Comparison of ENCODE assay signal across 8 cellular contexts in genomic region chr17:82023447-82024241, GRCh38. TPM values are rescaled to one million over a fixed set of nuclear protein-coding genes. Genes with fewer than 3 reads are reported as not detected.
DNase-seq lines count a peak whose midpoint lies in the region; ATAC-seq, FAIRE-seq and TF ChIP-seq lines count a peak whose summit lies in the region.

No MANE protein-coding gene starts in this region.

- ATAC-seq in HG03060 (IDR thresholded peaks at IDR 0.05; ENCODE audit: low read depth, unreplicated experiment): peak; percentile 7

- H3K4me1 Mint-ChIP-seq in endothelial cell (ENCODE audit: unreplicated experiment) (peaks cover 5% of the 10 kb centered on the region), nephron progenitor cell (peaks cover 26% of the 10 kb centered on the region)

- H3K27ac Mint-ChIP-seq in endothelial cell (ENCODE audit: unreplicated experiment) (no peak overlapping the region), nephron progenitor cell (no peak overlapping the region)

- H3K9me3 Mint-ChIP-seq in endothelial cell (ENCODE audit: unreplicated experiment) (no peaks in the 10 kb centered on the region), nephron progenitor cell (no peaks in the 10 kb centered on the region)

- no peak for FAIRE-seq in HTR-8/SVneo (lab: Jason Lieb, UNC)

- DNase-seq in activated gamma-delta T cell (lab: John Stamatoyannopoulos, UW) (peak; percentile 49), activated gamma-delta T cell treated with Interleukin-2 at 50 U/mL for 16 hours (no peak), SK-MEL-5 (ENCODE audit: low read depth, low spot score) (peak; percentile 31), endothelial cell (ENCODE audit: low spot score) (peak; percentile 33), nephron progenitor cell (peak; percentile 47), HTR-8/SVneo (ENCODE audit: insufficient read length, low spot score) (no peak), COR-L47 (lab: John Stamatoyannopoulos, UW) (no peak)

- peaks cover 7% of the 10 kb centered on the region for H3K27me3 Mint-ChIP-seq in endothelial cell (ENCODE audit: unreplicated experiment)
- H3K27me3 Mint-ChIP-seq in nephron progenitor cell (ENCODE audit: low read depth, poor library complexity): peaks cover 3% of the 10 kb centered on the region

- H3K4me3 Mint-ChIP-seq in endothelial cell (ENCODE audit: unreplicated experiment) (peak overlapping the region; percentile 81), nephron progenitor cell (peak overlapping the region; percentile 80)

- TF ChIP-seq CTCF in endothelial cell (IDR thresholded peaks at IDR 0.05; ENCODE audit: unreplicated experiment) (no peak), nephron progenitor cell (IDR thresholded peaks at IDR 0.05) (no peak)

- in situ Hi-C loops in SK-MEL-5 (cut with HindIII; ENCODE audit: low pct_unique_long_range_greater_than_20kb, low sequenced_read_pairs): no loop called here

- peaks cover 2% of the 10 kb centered on the region for H3K36me3 Mint-ChIP-seq in endothelial cell (ENCODE audit: low read depth, unreplicated experiment)
- H3K36me3 Mint-ChIP-seq in nephron progenitor cell (ENCODE audit: low read depth): no peaks in the 10 kb centered on the region

RNA-seq across cellular contexts. Expression of gene LRRC45, which starts 0.5 kb away (rescaled TPM):
- total RNA-seq in SK-MEL-5 (2014; rRNA removed; shearing (Covaris generic)): 33.7 and 40.4 TPM in 2 replicates
- polyA plus RNA-seq in SK-MEL-5 (2015; cell fraction: cytosol; rRNA removed): 32.6 and 37.4 TPM in 2 replicates
- 312 and 322 TPM in 2 replicates for polyA plus RNA-seq in SK-MEL-5 (2015; cell fraction: nucleus; rRNA removed)
- total RNA-seq in endothelial cell (ENCODE audit: unreplicated experiment): 12.2 TPM

RNA-seq across cellular contexts. Expression of gene CENPX, which starts 1.0 kb away (rescaled TPM):
- 130 and 134 TPM in 2 replicates for total RNA-seq in SK-MEL-5 (2014; rRNA removed; shearing (Covaris generic))
- 135 and 199 TPM in 2 replicates for polyA plus RNA-seq in SK-MEL-5 (2015; cell fraction: cytosol; rRNA removed)
- 308 and 335 TPM in 2 replicates for polyA plus RNA-seq in SK-MEL-5 (2015; cell fraction: nucleus; rRNA removed)
- 42.9 TPM for total RNA-seq in endothelial cell (ENCODE audit: unreplicated experiment)

RNA-seq across cellular contexts. Expression of gene RAC3, which starts 7.8 kb away (rescaled TPM):
- total RNA-seq in SK-MEL-5 (2014; rRNA removed; shearing (Covaris generic)): 38.0 and 45.8 TPM in 2 replicates
- polyA plus RNA-seq in SK-MEL-5 (2015; cell fraction: cytosol; rRNA removed): 39.7 and 48.1 TPM in 2 replicates
- 111 TPM in 2 replicates for polyA plus RNA-seq in SK-MEL-5 (2015; cell fraction: nucleus; rRNA removed)
- 24.0 TPM for total RNA-seq in endothelial cell (ENCODE audit: unreplicated experiment)

RNA-seq across cellular contexts. Expression of gene DCXR, which starts 13.9 kb away (rescaled TPM):
- total RNA-seq in SK-MEL-5 (2014; rRNA removed; shearing (Covaris generic)): 120 and 129 TPM in 2 replicates
- polyA plus RNA-seq in SK-MEL-5 (2015; cell fraction: cytosol; rRNA removed): 183 and 211 TPM in 2 replicates
- polyA plus RNA-seq in SK-MEL-5 (2015; cell fraction: nucleus; rRNA removed): 192 and 229 TPM in 2 replicates
- 30.8 TPM for total RNA-seq in endothelial cell (ENCODE audit: unreplicated experiment)

RNA-seq across cellular contexts. Expression of gene RFNG, which starts 28.0 kb away (rescaled TPM):
- total RNA-seq in SK-MEL-5 (2014; rRNA removed; shearing (Covaris generic)): 29.2 and 29.3 TPM in 2 replicates
- polyA plus RNA-seq in SK-MEL-5 (2015; cell fraction: cytosol; rRNA removed): 69.4 and 86.5 TPM in 2 replicates
- polyA plus RNA-seq in SK-MEL-5 (2015; cell fraction: nucleus; rRNA removed): 327 and 461 TPM in 2 replicates
- total RNA-seq in endothelial cell (ENCODE audit: unreplicated experiment): 19.7 TPM

Comparison
In these comparisons a context has a peak if more than half of its experiments do, and no peak if none do; other contexts are left out.
1. DNase-seq: peak in activated gamma-delta T cell (single experiment), SK-MEL-5 (single experiment), endothelial cell (single experiment) and nephron progenitor cell (single experiment); none in activated gamma-delta T cell treated with Interleukin-2 at 50 U/mL for 16 hours (single experiment), HTR-8/SVneo (single experiment) and COR-L47 (single experiment).